19 cellular contexts compared by ENCODE assay signal in the genomic region with DNA sequence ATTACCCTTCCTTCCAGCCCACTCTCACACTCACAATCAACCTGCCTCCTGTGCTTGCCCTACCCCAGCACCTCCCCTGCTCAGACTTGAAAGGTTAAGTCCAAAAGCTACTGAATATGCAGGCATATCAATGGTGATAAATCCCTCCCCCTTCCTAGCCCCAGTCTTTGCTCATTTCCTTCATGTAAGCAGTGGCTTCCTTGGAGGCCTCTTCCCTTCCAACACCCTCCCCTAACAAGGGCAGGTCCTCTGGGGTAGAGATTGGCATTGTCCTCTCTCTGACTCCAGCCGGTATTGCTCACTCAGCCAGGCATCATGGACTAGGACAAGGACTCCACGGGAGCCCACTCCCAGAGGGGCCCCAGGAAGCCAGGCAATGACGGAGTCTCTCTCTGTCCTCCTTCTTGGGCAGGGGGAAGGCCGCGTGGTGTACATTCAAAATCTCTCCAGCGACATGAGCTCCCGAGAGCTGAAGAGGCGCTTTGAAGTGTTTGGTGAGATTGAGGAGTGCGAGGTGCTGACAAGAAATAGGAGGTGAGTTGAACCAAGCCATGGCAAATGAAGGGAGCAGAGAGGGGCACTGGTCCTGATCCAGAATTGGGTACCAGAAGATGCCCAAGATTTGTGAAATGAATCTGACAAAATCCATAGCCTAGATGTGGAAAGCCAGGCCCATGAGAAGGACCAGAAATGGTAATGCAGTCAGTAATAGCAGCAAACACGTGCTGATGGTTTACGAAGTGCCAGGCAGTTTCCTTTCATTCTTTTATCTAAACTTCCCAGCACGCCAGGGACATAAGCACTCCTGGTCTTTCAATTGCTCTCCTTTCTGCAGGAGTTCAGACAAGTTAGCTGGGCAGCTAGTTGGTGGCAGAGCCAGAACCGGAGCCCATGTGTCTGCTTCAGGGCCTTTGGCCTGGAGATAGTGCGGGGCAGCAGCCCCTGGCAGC.
DNase-seq lines count a peak whose midpoint lies in the region; ATAC-seq, FAIRE-seq and TF ChIP-seq lines count a peak whose summit lies in the region.
"Had no signal": no experiment of that assay in that cellular context is flagged by ENCODE, and none has a peak within 500 bp of the region (broad histone marks: within the 10 kb centered on the region; RNA-seq: fewer than 3 reads in every experiment).

No MANE protein-coding gene starts in this region.

- peak overlapping the region; percentile 69 for H3K27ac Mint-ChIP-seq in activated T-helper 1 cell treated with anti-CD3 and anti-CD28 coated beads, Interleukin-12 subunit alpha, Interleukin-12 subunit beta, Interleukin-2, Interleukin-4 antibody, amounts not matched to agents 30 ng/mL and 10 ng/mL and 1 ng/mL, durations not matched to agents 14 hours and 24 hours and 36 hours
- H3K27ac Mint-ChIP-seq in type B pancreatic cell = peak overlapping the region; percentile 29

- no peak for DNase-seq in heart right ventricle
- DNase-seq in Right ventricle myocardium inferior (ENCODE audit: missing footprints) = no peak
- no peak for DNase-seq in activated T-helper 1 cell treated with anti-CD3 and anti-CD28 coated beads, Interleukin-12 subunit alpha, Interleukin-12 subunit beta, Interleukin-2, Interleukin-4 antibody, amounts not matched to agents 30 ng/mL and 10 ng/mL and 1 ng/mL, durations not matched to agents 14 hours and 24 hours and 36 hours (ENCODE audit: low spot score)
- no peak for DNase-seq in lower lobe of right lung
- no peak for DNase-seq in type B pancreatic cell (ENCODE audit: extremely low spot score, unreplicated experiment)
- DNase-seq in NOMO-1 (lab: John Stamatoyannopoulos, UW; ENCODE audit: unreplicated experiment in 2 of 2) = no peak
- DNase-seq in pancreas = no peak
- no peak for DNase-seq in activated CD4-positive, CD25-positive, alpha-beta regulatory T cell (lab: John Stamatoyannopoulos, UW)
- DNase-seq: Calu3; CD4-positive, alpha-beta memory T cell; HCEC 1CT; NCI-H1105 treated with DMSO at 0.1 percent for 48 hours; NCI-H1694 treated with DMSO at 0.1 percent for 48 hours; SHP77 had no signal

- H3K36me3 ChIP-seq in heart right ventricle = peaks cover 0 to 100% (median 51%) of the 10 kb centered on the region in 9 donors
- peaks cover 21% of the 10 kb centered on the region for H3K36me3 ChIP-seq in lower lobe of right lung
- H3K36me3 ChIP-seq in pancreas = peaks cover 0 to 8% (median 0%) of the 10 kb centered on the region in 3 donors

- no peaks in the 10 kb centered on the region for H3K27me3 Mint-ChIP-seq in activated T-helper 1 cell treated with anti-CD3 and anti-CD28 coated beads, Interleukin-12 subunit alpha, Interleukin-12 subunit beta, Interleukin-2, Interleukin-4 antibody, amounts not matched to agents 30 ng/mL and 10 ng/mL and 1 ng/mL, durations not matched to agents 14 hours and 24 hours and 36 hours (ENCODE audit: insufficient read depth)
- no peaks in the 10 kb centered on the region for H3K27me3 Mint-ChIP-seq in type B pancreatic cell
- H3K27me3 Mint-ChIP-seq: CD4-positive, alpha-beta memory T cell had no signal

- WGBS in heart right ventricle, 2 donors = 55 to 67% methylated on average over 14 of the region's 14 CpGs
- 91% methylated on average over 14 of the region's 14 CpGs for WGBS in pancreas, 2 donors

- TF ChIP-seq CTCF in heart right ventricle (IDR thresholded peaks at IDR 0.05) (no peak), lower lobe of right lung (IDR thresholded peaks at IDR 0.05) (no peak), type B pancreatic cell (conservative IDR thresholded peaks at IDR 0.05) (no peak), pancreas (IDR thresholded peaks at IDR 0.05) (no peak)

- H3K9me3 ChIP-seq in heart right ventricle = no peaks in the 10 kb centered on the region
- no peaks in the 10 kb centered on the region for H3K9me3 ChIP-seq in lower lobe of right lung
- H3K9me3 ChIP-seq in pancreas = no peaks in the 10 kb centered on the region
- H3K9me3 ChIP-seq: A549, BLaER1 had no signal

- H3K27ac ChIP-seq in heart right ventricle (peak overlapping the region; percentile 4 to 61 (median 33)), lower lobe of right lung (peak overlapping the region; percentile 61), pancreas (no peak overlapping the region)
- H3K27ac ChIP-seq: A549, BLaER1 had no signal

- no peaks in the 10 kb centered on the region for H3K9me3 Mint-ChIP-seq in activated T-helper 1 cell treated with anti-CD3 and anti-CD28 coated beads, Interleukin-12 subunit alpha, Interleukin-12 subunit beta, Interleukin-2, Interleukin-4 antibody, amounts not matched to agents 30 ng/mL and 10 ng/mL and 1 ng/mL, durations not matched to agents 14 hours and 24 hours and 36 hours
- no peaks in the 10 kb centered on the region for H3K9me3 Mint-ChIP-seq in type B pancreatic cell
- H3K9me3 Mint-ChIP-seq: CD4-positive, alpha-beta memory T cell had no signal

- peaks cover 9% of the 10 kb centered on the region for H3K36me3 Mint-ChIP-seq in activated T-helper 1 cell treated with anti-CD3 and anti-CD28 coated beads, Interleukin-12 subunit alpha, Interleukin-12 subunit beta, Interleukin-2, Interleukin-4 antibody, amounts not matched to agents 30 ng/mL and 10 ng/mL and 1 ng/mL, durations not matched to agents 14 hours and 24 hours and 36 hours (ENCODE audit: low read depth)
- peaks cover 5% of the 10 kb centered on the region for H3K36me3 Mint-ChIP-seq in type B pancreatic cell

- H3K4me3 ChIP-seq in heart right ventricle (no peak overlapping the region), lower lobe of right lung (peak overlapping the region; percentile 23), pancreas (no peak overlapping the region)
- H3K4me3 ChIP-seq: A549, BLaER1 had no signal

- H3K27me3 ChIP-seq in heart right ventricle (no peaks in the 10 kb centered on the region), lower lobe of right lung (ENCODE audit: low read depth) (no peaks in the 10 kb centered on the region), pancreas (no peaks in the 10 kb centered on the region)
- H3K27me3 ChIP-seq: BLaER1 had no signal

- no peak overlapping the region for H3K4me3 Mint-ChIP-seq in activated T-helper 1 cell treated with anti-CD3 and anti-CD28 coated beads, Interleukin-12 subunit alpha, Interleukin-12 subunit beta, Interleukin-2, Interleukin-4 antibody, amounts not matched to agents 30 ng/mL and 10 ng/mL and 1 ng/mL, durations not matched to agents 14 hours and 24 hours and 36 hours
- H3K4me3 Mint-ChIP-seq in type B pancreatic cell = no peak overlapping the region
- H3K4me3 Mint-ChIP-seq: CD4-positive, alpha-beta memory T cell had no signal

- no peak for FAIRE-seq in pancreas (lab: Jason Lieb, UNC)
- FAIRE-seq: A549, GM12891, GM19239, RCC 7860 had no signal

- H3K4me1 ChIP-seq in heart right ventricle = peaks cover 10 to 57% (median 29%) of the 10 kb centered on the region in 9 donors
- H3K4me1 ChIP-seq in lower lobe of right lung = peaks cover 19% of the 10 kb centered on the region
- no peaks in the 10 kb centered on the region for H3K4me1 ChIP-seq in pancreas
- H3K4me1 ChIP-seq: BLaER1 had no signal

- intact Hi-C loops in heart right ventricle (cut with DNase I) = loop anchor here in 1 of 10 donors (5.0 kb wide), 1 partner anchor 120 kb away; the partner anchor contains the start of gene SLC26A2
- intact Hi-C loops in Right ventricle myocardium inferior (cut with DNase I) = no loop called here
- intact Hi-C loops in activated T-helper 1 cell treated with anti-CD3 and anti-CD28 coated beads, Interleukin-12 subunit alpha, Interleukin-12 subunit beta, Interleukin-2, Interleukin-4 antibody, amounts not matched to agents 30 ng/mL and 10 ng/mL and 1 ng/mL, durations not matched to agents 14 hours and 24 hours and 36 hours (cut with micrococcal nuclease) = no loop called here
- intact Hi-C loops in lower lobe of right lung (cut with DNase I) = no loop called here
- intact Hi-C loops in pancreas (cut with DNase I) = loop anchor here in 1 of 3 donors (10.0 kb wide), 1 partner anchor 143 kb away; no protein-coding TSS in a partner anchor

- H3K4me1 Mint-ChIP-seq in activated T-helper 1 cell treated with anti-CD3 and anti-CD28 coated beads, Interleukin-12 subunit alpha, Interleukin-12 subunit beta, Interleukin-2, Interleukin-4 antibody, amounts not matched to agents 30 ng/mL and 10 ng/mL and 1 ng/mL, durations not matched to agents 14 hours and 24 hours and 36 hours (ENCODE audit: low read depth) = no peaks in the 10 kb centered on the region
- H3K4me1 Mint-ChIP-seq in type B pancreatic cell (ENCODE audit: unreplicated experiment) = peaks cover 23% of the 10 kb centered on the region
- H3K4me1 Mint-ChIP-seq: CD4-positive, alpha-beta memory T cell had no signal

- ATAC-seq in heart right ventricle (peak in 4 of 8 donors; percentile 12 to 72 (median 22)), Right ventricle myocardium inferior (no peak), lower lobe of right lung (peak in 1 of 2 donors; percentile 29), pancreas (no peak)
- ATAC-seq: A549 had no signal

Comparison
In these comparisons a context has a peak if more than half of its experiments do, and no peak if none do; other contexts are left out.
1. H3K27ac ChIP-seq: peak in heart right ventricle (10 of 10) and lower lobe of right lung (single experiment); none in pancreas (0 of 4).